ENCODE assay signal across 8 cellular contexts in genomic region chr6:42402184-42402583, GRCh38. TPM values are rescaled to one million over a fixed set of nuclear protein-coding genes. Genes with fewer than 3 reads are reported as not detected.
DNase-seq lines count a peak whose midpoint lies in the region; ATAC-seq, FAIRE-seq and TF ChIP-seq lines count a peak whose summit lies in the region.

No MANE protein-coding gene starts in this region.

- TF ChIP-seq CTCF in fibroblast of the aortic adventitia (IDR thresholded peaks at IDR 0.05; ENCODE audit: insufficient read depth, low read length), result no peak
- TF ChIP-seq CTCF in chondrocyte (IDR thresholded peaks at IDR 0.05), result no peak
- no peak for TF ChIP-seq CTCF in osteocyte (IDR thresholded peaks at IDR 0.05)

- H3K27me3 Mint-ChIP-seq in activated CD4-positive, alpha-beta T cell treated with anti-CD3 and anti-CD28 coated beads for 36 hours, result no peaks in the 10 kb centered on the region
- H3K27me3 Mint-ChIP-seq in chondrocyte (ENCODE audit: low read depth), result no peaks in the 10 kb centered on the region
- H3K27me3 Mint-ChIP-seq in osteocyte (ENCODE audit: unreplicated experiment), result no peaks in the 10 kb centered on the region

- peak overlapping the region; percentile 69 for H3K27ac Mint-ChIP-seq in activated CD4-positive, alpha-beta T cell treated with anti-CD3 and anti-CD28 coated beads for 36 hours
- H3K27ac Mint-ChIP-seq in chondrocyte (ENCODE audit: unreplicated experiment) (no peak overlapping the region), osteocyte (ENCODE audit: unreplicated experiment) (no peak overlapping the region)

- no peak overlapping the region for H3K4me3 ChIP-seq in fibroblast of the aortic adventitia (ENCODE audit: low read depth, low read length)

- POLR2A ChIA-PET in activated CD4-positive, alpha-beta T cell treated with anti-CD3 and anti-CD28 coated beads for 36 hours (lab: Charles Lee), result interaction anchor here (0.8 to 1.3 kb wide), 2 partner anchors 11 to 12 kb away, joined by 3 to 9 read pairs; no protein-coding TSS in a partner anchor

- intact Hi-C loops in activated CD4-positive, alpha-beta T cell treated with anti-CD3 and anti-CD28 coated beads for 36 hours (cut with DNase I, micrococcal nuclease), result loop anchor here (1.0 to 2.0 kb wide), 3 partner anchors 12 to 62 kb away; no protein-coding TSS in a partner anchor

- ATAC-seq in HG02870 (IDR thresholded peaks at IDR 0.05; ENCODE audit: unreplicated experiment) (peak; percentile 92), GM19397 (IDR thresholded peaks at IDR 0.05; ENCODE audit: unreplicated experiment) (no peak)
- peak; percentile 85 for ATAC-seq in activated CD4-positive, alpha-beta T cell treated with anti-CD3 and anti-CD28 coated beads for 36 hours

- DNase-seq in GM18507 (ENCODE audit: extremely low spot score, insufficient read length, low read depth) (peak; percentile 26), fibroblast of the aortic adventitia (ENCODE audit: low read depth) (peak; percentile 27), chondrocyte (ENCODE audit: low spot score) (no peak), osteocyte (ENCODE audit: extremely low spot score, unreplicated experiment) (no peak), RPMI8226 (no peak)
- peak; percentile 78 for DNase-seq in activated CD4-positive, alpha-beta T cell treated with anti-CD3 and anti-CD28 coated beads for 36 hours

- no peaks in the 10 kb centered on the region for H3K9me3 Mint-ChIP-seq in activated CD4-positive, alpha-beta T cell treated with anti-CD3 and anti-CD28 coated beads for 36 hours (ENCODE audit: low read depth)
- H3K9me3 Mint-ChIP-seq in chondrocyte (ENCODE audit: low read depth) (no peaks in the 10 kb centered on the region), osteocyte (ENCODE audit: unreplicated experiment) (no peaks in the 10 kb centered on the region)

- peak overlapping the region; percentile 18 for H3K4me3 Mint-ChIP-seq in activated CD4-positive, alpha-beta T cell treated with anti-CD3 and anti-CD28 coated beads for 36 hours
- H3K4me3 Mint-ChIP-seq in chondrocyte (ENCODE audit: unreplicated experiment) (no peak overlapping the region), osteocyte (ENCODE audit: unreplicated experiment) (no peak overlapping the region)

- CTCF ChIA-PET in activated CD4-positive, alpha-beta T cell treated with anti-CD3 and anti-CD28 coated beads for 36 hours (lab: Charles Lee), result interaction anchor here (0.7 to 3.1 kb wide), 7 partner anchors 10 to 93 kb away, joined by 3 to 16 read pairs (median 3); no protein-coding TSS in a partner anchor

- peaks cover 10% of the 10 kb centered on the region for H3K36me3 Mint-ChIP-seq in activated CD4-positive, alpha-beta T cell treated with anti-CD3 and anti-CD28 coated beads for 36 hours (ENCODE audit: low read depth)
- H3K36me3 Mint-ChIP-seq in chondrocyte (ENCODE audit: low read depth) (no peaks in the 10 kb centered on the region), osteocyte (ENCODE audit: unreplicated experiment) (no peaks in the 10 kb centered on the region)

- H3K4me1 Mint-ChIP-seq in activated CD4-positive, alpha-beta T cell treated with anti-CD3 and anti-CD28 coated beads for 36 hours, result peaks cover 83% of the 10 kb centered on the region
- H3K4me1 Mint-ChIP-seq in chondrocyte (ENCODE audit: low read depth) (peaks cover 31% of the 10 kb centered on the region), osteocyte (ENCODE audit: unreplicated experiment) (peaks cover 43% of the 10 kb centered on the region)

- FAIRE-seq in GM18507 (lab: Jason Lieb, UNC), result peak; percentile 45

RNA-seq across cellular contexts. Expression of gene TRERF1, which starts 49.5 kb away (rescaled TPM):
- total RNA-seq in activated CD4-positive, alpha-beta T cell treated with anti-CD3 and anti-CD28 coated beads for 36 hours, result 10 to 100 TPM; 12.2 to 14.5 TPM
- total RNA-seq in fibroblast of the aortic adventitia (ENCODE audit: low replicate concordance), result 4.8 and 12.0 TPM in 2 replicates
- 1.8 to 3.3 TPM (median 2.4 TPM) in 3 replicates for total RNA-seq in chondrocyte
- total RNA-seq in osteocyte, result 6.4 and 6.5 TPM in 2 replicates

Comparison
In these comparisons a context has a peak if more than half of its experiments do, and no peak if none do; other contexts are left out.
1. DNase-seq: peak in GM18507 (single experiment), activated CD4-positive, alpha-beta T cell treated with anti-CD3 and anti-CD28 coated beads for 36 hours (single experiment) and fibroblast of the aortic adventitia (single experiment); none in chondrocyte (single experiment), osteocyte (single experiment) and RPMI8226 (single experiment).